In genomic region chr14:63853831-63854293, GRCh38 we compare ENCODE assay signal across 1 cellular context.
TF ChIP-seq lines count a peak whose summit lies in the region.

No MANE protein-coding gene starts in this region.

TF ChIP-seq in SK-N-SH, 30 proteins besides CTCF, POLR2A, EP300 and RAD21 (continued from another document):
- TF ChIP-seq, protein P1, sequence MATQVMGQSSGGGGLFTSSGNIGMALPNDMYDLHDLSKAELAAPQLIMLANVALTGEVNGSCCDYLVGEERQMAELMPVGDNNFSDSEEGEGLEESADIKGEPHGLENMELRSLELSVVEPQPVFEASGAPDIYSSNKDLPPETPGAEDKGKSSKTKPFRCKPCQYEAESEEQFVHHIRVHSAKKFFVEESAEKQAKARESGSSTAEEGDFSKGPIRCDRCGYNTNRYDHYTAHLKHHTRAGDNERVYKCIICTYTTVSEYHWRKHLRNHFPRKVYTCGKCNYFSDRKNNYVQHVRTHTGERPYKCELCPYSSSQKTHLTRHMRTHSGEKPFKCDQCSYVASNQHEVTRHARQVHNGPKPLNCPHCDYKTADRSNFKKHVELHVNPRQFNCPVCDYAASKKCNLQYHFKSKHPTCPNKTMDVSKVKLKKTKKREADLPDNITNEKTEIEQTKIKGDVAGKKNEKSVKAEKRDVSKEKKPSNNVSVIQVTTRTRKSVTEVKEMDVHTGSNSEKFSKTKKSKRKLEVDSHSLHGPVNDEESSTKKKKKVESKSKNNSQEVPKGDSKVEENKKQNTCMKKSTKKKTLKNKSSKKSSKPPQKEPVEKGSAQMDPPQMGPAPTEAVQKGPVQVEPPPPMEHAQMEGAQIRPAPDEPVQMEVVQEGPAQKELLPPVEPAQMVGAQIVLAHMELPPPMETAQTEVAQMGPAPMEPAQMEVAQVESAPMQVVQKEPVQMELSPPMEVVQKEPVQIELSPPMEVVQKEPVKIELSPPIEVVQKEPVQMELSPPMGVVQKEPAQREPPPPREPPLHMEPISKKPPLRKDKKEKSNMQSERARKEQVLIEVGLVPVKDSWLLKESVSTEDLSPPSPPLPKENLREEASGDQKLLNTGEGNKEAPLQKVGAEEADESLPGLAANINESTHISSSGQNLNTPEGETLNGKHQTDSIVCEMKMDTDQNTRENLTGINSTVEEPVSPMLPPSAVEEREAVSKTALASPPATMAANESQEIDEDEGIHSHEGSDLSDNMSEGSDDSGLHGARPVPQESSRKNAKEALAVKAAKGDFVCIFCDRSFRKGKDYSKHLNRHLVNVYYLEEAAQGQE (IDR thresholded peaks at IDR 0.05; ENCODE audit: low read depth, low read length), result no peak
- TF ChIP-seq RXRA (IDR thresholded peaks at IDR 0.05; ENCODE audit: borderline replicate concordance, low read depth), result no peak
